In the genomic region with DNA sequence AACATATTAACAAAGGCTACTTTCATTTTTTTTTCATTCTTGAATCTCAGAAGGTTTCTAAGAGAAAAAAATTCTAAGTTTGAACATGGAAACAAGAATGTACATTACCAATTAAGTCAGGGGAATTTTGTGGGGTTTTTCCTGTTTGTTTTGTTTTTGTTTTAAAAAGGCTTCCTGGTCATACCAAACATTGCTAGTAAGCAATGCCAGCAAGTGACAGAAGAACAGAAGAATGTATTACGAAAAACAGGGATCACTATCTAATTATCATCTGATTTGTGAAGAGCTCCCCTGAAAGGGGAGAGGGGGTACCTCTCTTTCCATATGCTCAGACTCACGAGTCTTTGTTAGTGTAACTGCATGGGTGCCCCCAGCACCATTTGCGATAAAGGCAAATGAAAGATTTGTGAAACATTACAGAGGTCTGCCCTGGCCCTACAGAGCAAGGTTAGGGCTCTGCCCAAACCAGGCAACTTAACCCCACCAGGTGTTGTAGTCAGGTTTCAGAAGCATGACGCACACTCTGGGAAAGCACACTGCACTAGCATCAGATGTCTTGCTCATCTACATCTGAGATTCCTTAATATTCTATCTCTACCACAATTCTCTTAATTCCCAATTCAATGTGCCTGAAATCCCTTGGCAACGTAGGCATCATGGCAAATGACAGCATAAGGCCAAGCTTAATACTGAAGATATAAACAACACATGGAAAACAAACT, we compare ENCODE assay signal across 12 cellular contexts.
A peak's percentile ranks its signal among the peaks of the same experiment; 100 is the strongest.
DNase-seq lines count a peak whose midpoint lies in the region; ATAC-seq and TF ChIP-seq lines count a peak whose summit lies in the region.
"Had no signal": no experiment of that assay in that cellular context is flagged by ENCODE, and none has a peak within 500 bp of the region (broad histone marks: within the 10 kb centered on the region; RNA-seq: fewer than 3 reads in every experiment).

No MANE protein-coding gene starts in this region.

- peak overlapping the region; percentile 73 for H3K4me2 ChIP-seq in skeletal muscle satellite cell (ENCODE audit: low read length)
- H3K4me2 ChIP-seq: neural progenitor cell had no signal

- no peaks in the 10 kb centered on the region for H3K9me3 ChIP-seq in skeletal muscle satellite cell (replicated peaks; ENCODE audit: low read length)

- peaks cover 53% of the 10 kb centered on the region for H3K36me3 Mint-ChIP-seq in activated CD4-positive, alpha-beta T cell treated with anti-CD3 and anti-CD28 coated beads, Interleukin-2, amount 10 ng/mL, durations not matched to agents 24 days and 14 days (ENCODE audit: low read depth)

- peak overlapping the region; percentile 64 for H3K27ac Mint-ChIP-seq in activated CD4-positive, alpha-beta T cell treated with anti-CD3 and anti-CD28 coated beads, Interleukin-2, amount 10 ng/mL, durations not matched to agents 24 days and 14 days
- H3K27ac Mint-ChIP-seq: neural progenitor cell had no signal

- DNase-seq in activated CD4-positive, alpha-beta T cell treated with anti-CD3 and anti-CD28 coated beads, Interleukin-2, amount 10 ng/mL, durations not matched to agents 24 days and 14 days = no peak
- DNase-seq in activated CD4-positive, alpha-beta T cell treated with anti-CD3 and anti-CD28 coated beads for 1 hour = no peak
- DNase-seq in epithelial cell of esophagus (ENCODE audit: low read depth) (peak; percentile 67), NCI-H226 (no peak), RWPE1 (ENCODE audit: low spot score) (no peak), NCI-H1694 treated with DMSO at 0.1 percent for 48 hours (lab: John Stamatoyannopoulos, UW) (no peak)
- DNase-seq: activated effector memory CD4-positive, alpha-beta T cell treated with Interleukin-2 at 50 U/mL for 16 hours; effector memory CD8-positive, alpha-beta T cell; stimulated activated naive CD4-positive, alpha-beta T cell treated with Interleukin-2 at 50 U/mL for 16 hours had no signal

- CTCF ChIA-PET in RWPE1 (lab: Yijun Ruan, JAX) = interaction anchor here (0.6 to 0.7 kb wide), 2 partner anchors 12 to 750 kb away, joined by 3 read pairs; no protein-coding TSS in a partner anchor

- H3K4me1 ChIP-seq in skeletal muscle satellite cell (ENCODE audit: control insufficient read depth, insufficient read depth, low read length) = peaks cover 55% of the 10 kb centered on the region

- peak overlapping the region; percentile 15 for H3K4me3 Mint-ChIP-seq in activated CD4-positive, alpha-beta T cell treated with anti-CD3 and anti-CD28 coated beads, Interleukin-2, amount 10 ng/mL, durations not matched to agents 24 days and 14 days
- H3K4me3 Mint-ChIP-seq: effector memory CD8-positive, alpha-beta T cell; neural progenitor cell had no signal

- H3K4me3 ChIP-seq in epithelial cell of esophagus (ENCODE audit: low read length) (no peak overlapping the region), skeletal muscle satellite cell (ENCODE audit: low read length) (peak overlapping the region; percentile 18)
- H3K4me3 ChIP-seq: neural progenitor cell had no signal

- intact Hi-C loops in activated CD4-positive, alpha-beta T cell treated with anti-CD3 and anti-CD28 coated beads, Interleukin-2, amount 10 ng/mL, durations not matched to agents 24 days and 14 days (cut with micrococcal nuclease) = loop anchor here (2.0 to 10.0 kb wide), 3 partner anchors 379 to 761 kb away; no protein-coding TSS in a partner anchor

- H3K27me3 ChIP-seq in skeletal muscle satellite cell (ENCODE audit: control insufficient read depth, insufficient read depth, low read length) = no peaks in the 10 kb centered on the region
- H3K27me3 ChIP-seq: neural progenitor cell had no signal

- peak overlapping the region; percentile 68 for H3K9ac ChIP-seq in skeletal muscle satellite cell (ENCODE audit: low read depth, low read length)
- H3K9ac ChIP-seq: neural progenitor cell had no signal

- H3K36me3 ChIP-seq in skeletal muscle satellite cell (ENCODE audit: insufficient read depth, low read length) = no peaks in the 10 kb centered on the region
- H3K36me3 ChIP-seq: neural progenitor cell had no signal

- ATAC-seq in HG03469 (IDR thresholded peaks at IDR 0.05; ENCODE audit: unreplicated experiment) = peak; percentile 36
- ATAC-seq: effector memory CD8-positive, alpha-beta T cell had no signal

- no peaks in the 10 kb centered on the region for H3K27me3 Mint-ChIP-seq in activated CD4-positive, alpha-beta T cell treated with anti-CD3 and anti-CD28 coated beads, Interleukin-2, amount 10 ng/mL, durations not matched to agents 24 days and 14 days
- H3K27me3 Mint-ChIP-seq: effector memory CD8-positive, alpha-beta T cell had no signal

- peaks cover 62% of the 10 kb centered on the region for H3K4me1 Mint-ChIP-seq in activated CD4-positive, alpha-beta T cell treated with anti-CD3 and anti-CD28 coated beads, Interleukin-2, amount 10 ng/mL, durations not matched to agents 24 days and 14 days

- no peaks in the 10 kb centered on the region for H3K9me3 Mint-ChIP-seq in activated CD4-positive, alpha-beta T cell treated with anti-CD3 and anti-CD28 coated beads, Interleukin-2, amount 10 ng/mL, durations not matched to agents 24 days and 14 days
- H3K9me3 Mint-ChIP-seq: effector memory CD8-positive, alpha-beta T cell; neural progenitor cell had no signal

- H3K27ac ChIP-seq in RWPE1 = no peak overlapping the region
- H3K27ac ChIP-seq: neural progenitor cell had no signal

- POLR2A ChIA-PET in RWPE1 (lab: Yijun Ruan, JAX; ENCODE audit: low non-redundant PET) = no interaction called here

- TF ChIP-seq CTCF in epithelial cell of esophagus (IDR thresholded peaks at IDR 0.05; ENCODE audit: insufficient read depth, low read depth, low read length, missing control alignments) (no peak), RWPE1 (conservative IDR thresholded peaks at IDR 0.05; ENCODE audit: low read depth) (no peak)
